ENCODE assay signal across 1 cellular context in genomic region chr6:90472716-90473115, GRCh38.
TF ChIP-seq lines count a peak whose summit lies in the region.

No MANE protein-coding gene starts in this region.

TF ChIP-seq in GM12878, 131 proteins besides CTCF, POLR2A, EP300 and RAD21:
- no peak for TF ChIP-seq CUX1 (IDR thresholded peaks at IDR 0.05; ENCODE audit: insufficient replicate concordance, low read depth, low read length)
- TF ChIP-seq TCF12 (IDR thresholded peaks at IDR 0.05; ENCODE audit: low read depth, low read length), result no peak
- peak; percentile 60 for TF ChIP-seq RUNX3 (IDR thresholded peaks at IDR 0.05; ENCODE audit: low read length)
